In the genomic region with DNA sequence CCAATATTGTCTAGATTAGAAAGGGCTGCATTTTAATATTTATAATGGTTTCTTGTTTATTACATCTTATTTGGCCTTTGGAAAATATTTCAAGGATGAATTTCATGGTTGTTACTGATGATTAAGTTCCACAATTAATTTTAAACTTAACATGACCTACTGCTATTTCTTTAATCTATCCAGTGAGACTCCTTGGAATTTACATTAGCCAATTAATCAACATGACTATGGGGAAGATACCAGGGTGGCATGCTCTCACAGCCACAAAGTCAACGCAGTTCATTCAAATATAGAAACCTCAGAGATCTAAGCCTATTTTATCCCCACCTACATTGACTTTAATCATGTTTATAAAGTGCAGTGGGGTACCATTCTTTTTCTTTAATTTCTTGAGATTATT, we compare ENCODE assay signal across 12 cellular contexts. TPM values are rescaled to one million over a fixed set of nuclear protein-coding genes. Genes with fewer than 3 reads are reported as not detected.
DNase-seq lines count a peak whose midpoint lies in the region; TF ChIP-seq lines count a peak whose summit lies in the region.
"Had no signal": no experiment of that assay in that cellular context is flagged by ENCODE, and none has a peak within 500 bp of the region (broad histone marks: within the 10 kb centered on the region; RNA-seq: fewer than 3 reads in every experiment).

No MANE protein-coding gene starts in this region.

- TF ChIP-seq POLR2A in uterus (IDR thresholded peaks at IDR 0.05), result no peak

- H3K4me3 ChIP-seq in HUES48 (ENCODE audit: low read depth, low read length) (no peak overlapping the region), iPS-20b (ENCODE audit: low read length) (peak overlapping the region; percentile 41; the same call in 1 of the 2 replicates), uterus (no peak overlapping the region)
- H3K4me3 ChIP-seq: GM12878 had no signal

- H3K4me1 ChIP-seq in HUES48 (ENCODE audit: control insufficient read depth, insufficient read depth, low read length) (peaks cover 45% of the 10 kb centered on the region), iPS-20b (ENCODE audit: insufficient read depth, low read length) (peaks cover 35% of the 10 kb centered on the region; the same call in 1 of the 2 replicates), uterus (no peaks in the 10 kb centered on the region)
- H3K4me1 ChIP-seq: BE2C had no signal

- H3K9me3 ChIP-seq in HUES48 (ENCODE audit: control insufficient read depth, insufficient read depth, low read length) (no peaks in the 10 kb centered on the region), iPS-20b (ENCODE audit: insufficient read depth, low read depth, low read length) (no peaks in the 10 kb centered on the region), uterus (no peaks in the 10 kb centered on the region)
- H3K9me3 ChIP-seq: BE2C had no signal

- DNase-seq in amniotic epithelial cell (ENCODE audit: low read depth), result peak; percentile 11
- DNase-seq in uterus, result no peak
- DNase-seq in T-helper 1 cell, result no peak
- DNase-seq in AG08395 (ENCODE audit: low spot score), result no peak
- no peak for DNase-seq in activated naive CD4-positive, alpha-beta T cell treated with anti-CD3 and anti-CD28 coated beads, Interleukin-2, amount 50 U/mL, for 16 hours
- DNase-seq: BE2C; CD4-positive, alpha-beta memory T cell; KBM-7 had no signal

- H3K27me3 ChIP-seq in HUES48 (ENCODE audit: control insufficient read depth, insufficient read depth, low read length) (no peaks in the 10 kb centered on the region), iPS-20b (ENCODE audit: insufficient read depth, low read length) (no peaks in the 10 kb centered on the region), uterus (no peaks in the 10 kb centered on the region)
- H3K27me3 ChIP-seq: BE2C had no signal

- TF ChIP-seq CTCF in uterus (IDR thresholded peaks at IDR 0.05), result no peak

- H3K9ac ChIP-seq in HUES48 (ENCODE audit: low read depth, low read length), result no peak overlapping the region
- peak overlapping the region; percentile 29; the same call in 1 of the 2 replicates for H3K9ac ChIP-seq in iPS-20b (ENCODE audit: low read depth, low read length)

- H3K36me3 ChIP-seq in HUES48 (ENCODE audit: control insufficient read depth, insufficient read depth, low read length), result no peaks in the 10 kb centered on the region
- H3K36me3 ChIP-seq in iPS-20b (ENCODE audit: insufficient read depth, low read depth, low read length), result no peaks in the 10 kb centered on the region
- H3K36me3 ChIP-seq in uterus, result no peaks in the 10 kb centered on the region
- H3K36me3 ChIP-seq: BE2C had no signal

- H3K27ac ChIP-seq in HUES48 (ENCODE audit: low read depth, low read length), result peak overlapping the region; percentile 80
- H3K27ac ChIP-seq in iPS-20b (ENCODE audit: low read length), result peak overlapping the region; percentile 19
- H3K27ac ChIP-seq in uterus, result peak overlapping the region; percentile 33 to 51
- H3K27ac ChIP-seq: C4-2B had no signal

- intact Hi-C loops in uterus (cut with DNase I; ENCODE audit: low total_unique reads), result no loop called here

RNA-seq across cellular contexts. Expression of a gene that starts 43.6 kb away (rescaled TPM):
- 100 to 1,000 TPM in 2 of 4 donors, 10 to 100 TPM in 2; 87.3 to 268 (median 107) TPM for total RNA-seq in uterus
- total RNA-seq: CD4-positive, alpha-beta memory T cell had no signal

Comparison
In these comparisons a context has a peak if more than half of its experiments do, and no peak if none do; other contexts are left out.
1. H3K27ac ChIP-seq: peak in every context shown above with its lines; median percentile 80 in HUES48; 42 in uterus; 19 in iPS-20b.